14 cellular contexts compared by ENCODE assay signal in genomic region chr9:123453904-123454321, GRCh38.
DNase-seq lines count a peak whose midpoint lies in the region; ATAC-seq and FAIRE-seq lines count a peak whose summit lies in the region.
"Had no signal": no experiment of that assay in that cellular context is flagged by ENCODE, and none has a peak within 500 bp of the region (broad histone marks: within the 10 kb centered on the region; RNA-seq: fewer than 3 reads in every experiment).

No MANE protein-coding gene starts in this region.

- peak; percentile 7 for DNase-seq in NCI-H146 (lab: John Stamatoyannopoulos, UW)
- DNase-seq in NCI-H146 treated with DMSO at 0.1 percent for 48 hours (lab: John Stamatoyannopoulos, UW; ENCODE audit: unreplicated experiment) = no peak
- DNase-seq in frontal cortex (ENCODE audit: low spot score in 2 of 2) = peak; percentile 64 to 71
- DNase-seq in middle frontal gyrus (ENCODE audit: extremely low spot score, low spot score) = peak; percentile 64
- DNase-seq in superior temporal gyrus (ENCODE audit: extremely low spot score) = peak; percentile 92
- no peak for DNase-seq in activated T-helper 2 cell treated with anti-CD3 and anti-CD28 coated beads, Interferon-gamma antibody, Interleukin-2, Interleukin-4, amounts not matched to agents 10 μg/mL and 5 μg/mL and 100 μg/mL, durations not matched to agents 14 hours and 24 hours and 36 hours (ENCODE audit: low spot score)
- no peak for DNase-seq in HuH-7 (ENCODE audit: low spot score)
- DNase-seq: 8988T; activated CD8-positive, alpha-beta T cell treated with anti-CD3 and anti-CD28 coated beads for 36 hours; CD8-positive, alpha-beta T cell; NCI-H82; WERI-Rb-1 had no signal

- no peaks in the 10 kb centered on the region for H3K27me3 Mint-ChIP-seq in activated T-helper 2 cell treated with anti-CD3 and anti-CD28 coated beads, Interferon-gamma antibody, Interleukin-2, Interleukin-4, amounts not matched to agents 10 μg/mL and 5 μg/mL and 100 μg/mL, durations not matched to agents 14 hours and 24 hours and 36 hours (ENCODE audit: low read depth)
- H3K27me3 Mint-ChIP-seq: activated CD8-positive, alpha-beta T cell treated with anti-CD3 and anti-CD28 coated beads for 36 hours had no signal

- H3K4me3 Mint-ChIP-seq in activated T-helper 2 cell treated with anti-CD3 and anti-CD28 coated beads, Interferon-gamma antibody, Interleukin-2, Interleukin-4, amounts not matched to agents 10 μg/mL and 5 μg/mL and 100 μg/mL, durations not matched to agents 14 hours and 24 hours and 36 hours (ENCODE audit: low read depth) = no peak overlapping the region
- H3K4me3 Mint-ChIP-seq: activated CD8-positive, alpha-beta T cell treated with anti-CD3 and anti-CD28 coated beads for 36 hours; activated T-helper 1 cell treated with anti-CD3 and anti-CD28 coated beads, Interleukin-12 subunit alpha, Interleukin-12 subunit beta, Interleukin-2, Interleukin-4 antibody, amounts not matched to agents 30 ng/mL and 10 ng/mL and 1 ng/mL, durations not matched to agents 14 hours and 24 hours and 36 hours; CD8-positive, alpha-beta T cell had no signal

- no peak for ATAC-seq in GM19452 (IDR thresholded peaks at IDR 0.05; ENCODE audit: unreplicated experiment)
- ATAC-seq: activated CD8-positive, alpha-beta T cell treated with anti-CD3 and anti-CD28 coated beads for 36 hours; CD8-positive, alpha-beta T cell had no signal

- FAIRE-seq in frontal cortex (lab: Jason Lieb, UNC) = peak; percentile 75

- H3K36me3 Mint-ChIP-seq in activated T-helper 2 cell treated with anti-CD3 and anti-CD28 coated beads, Interferon-gamma antibody, Interleukin-2, Interleukin-4, amounts not matched to agents 10 μg/mL and 5 μg/mL and 100 μg/mL, durations not matched to agents 14 hours and 24 hours and 36 hours (ENCODE audit: low read depth) = no peaks in the 10 kb centered on the region

- H3K4me1 Mint-ChIP-seq in activated T-helper 2 cell treated with anti-CD3 and anti-CD28 coated beads, Interferon-gamma antibody, Interleukin-2, Interleukin-4, amounts not matched to agents 10 μg/mL and 5 μg/mL and 100 μg/mL, durations not matched to agents 14 hours and 24 hours and 36 hours (ENCODE audit: low read depth) = no peaks in the 10 kb centered on the region

- no peak overlapping the region for H3K27ac Mint-ChIP-seq in activated T-helper 2 cell treated with anti-CD3 and anti-CD28 coated beads, Interferon-gamma antibody, Interleukin-2, Interleukin-4, amounts not matched to agents 10 μg/mL and 5 μg/mL and 100 μg/mL, durations not matched to agents 14 hours and 24 hours and 36 hours
- H3K27ac Mint-ChIP-seq: activated CD8-positive, alpha-beta T cell treated with anti-CD3 and anti-CD28 coated beads for 36 hours; activated T-helper 1 cell treated with anti-CD3 and anti-CD28 coated beads, Interleukin-12 subunit alpha, Interleukin-12 subunit beta, Interleukin-2, Interleukin-4 antibody, amounts not matched to agents 30 ng/mL and 10 ng/mL and 1 ng/mL, durations not matched to agents 14 hours and 24 hours and 36 hours; CD8-positive, alpha-beta T cell had no signal

- intact Hi-C loops in activated T-helper 2 cell treated with anti-CD3 and anti-CD28 coated beads, Interferon-gamma antibody, Interleukin-2, Interleukin-4, amounts not matched to agents 10 μg/mL and 5 μg/mL and 100 μg/mL, durations not matched to agents 14 hours and 24 hours and 36 hours (cut with micrococcal nuclease) = no loop called here

- H3K9me3 Mint-ChIP-seq in activated T-helper 2 cell treated with anti-CD3 and anti-CD28 coated beads, Interferon-gamma antibody, Interleukin-2, Interleukin-4, amounts not matched to agents 10 μg/mL and 5 μg/mL and 100 μg/mL, durations not matched to agents 14 hours and 24 hours and 36 hours = no peaks in the 10 kb centered on the region
- H3K9me3 Mint-ChIP-seq: activated CD8-positive, alpha-beta T cell treated with anti-CD3 and anti-CD28 coated beads for 36 hours; activated T-helper 1 cell treated with anti-CD3 and anti-CD28 coated beads, Interleukin-12 subunit alpha, Interleukin-12 subunit beta, Interleukin-2, Interleukin-4 antibody, amounts not matched to agents 30 ng/mL and 10 ng/mL and 1 ng/mL, durations not matched to agents 14 hours and 24 hours and 36 hours; CD8-positive, alpha-beta T cell had no signal

Comparison
In these comparisons a context has a peak if more than half of its experiments do, and no peak if none do; other contexts are left out.
1. DNase-seq: peak in NCI-H146 (single experiment), frontal cortex (2 of 2), middle frontal gyrus (single experiment) and superior temporal gyrus (single experiment); none in NCI-H146 treated with DMSO at 0.1 percent for 48 hours (single experiment), activated T-helper 2 cell treated with anti-CD3 and anti-CD28 coated beads, Interferon-gamma antibody, Interleukin-2, Interleukin-4, amounts not matched to agents 10 μg/mL and 5 μg/mL and 100 μg/mL, durations not matched to agents 14 hours and 24 hours and 36 hours (single experiment) and HuH-7 (single experiment).